27 cellular contexts compared by ENCODE assay signal in the genomic region with DNA sequence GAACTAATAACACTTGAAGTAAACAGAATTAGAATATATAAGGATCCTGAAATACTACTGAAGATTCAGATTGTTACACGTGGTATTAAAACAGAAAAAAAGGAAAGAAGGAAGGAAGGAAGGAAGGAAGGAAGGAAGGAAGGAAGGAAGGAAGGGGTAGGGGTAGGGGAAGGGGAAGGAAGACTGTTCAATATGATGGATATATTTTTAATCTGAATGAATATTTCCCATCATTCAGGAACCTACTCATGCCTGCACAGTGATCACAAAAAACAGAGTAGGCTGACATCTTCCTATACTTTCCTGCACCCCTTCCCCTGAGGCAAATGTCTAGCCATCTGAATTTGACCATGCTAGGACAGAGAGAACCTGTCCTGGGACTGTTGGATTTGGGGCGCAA.
"Had no signal": no experiment of that assay in that cellular context is flagged by ENCODE, and none has a peak within 500 bp of the region (broad histone marks: within the 10 kb centered on the region; RNA-seq: fewer than 3 reads in every experiment).

No MANE protein-coding gene starts in this region.

- FAIRE-seq: endometrium, islet of Langerhans, keratinocyte had no signal

- H3K4me1 Mint-ChIP-seq: mesothelial cell of epicardium had no signal

- H3K27me3 ChIP-seq: colonic mucosa, esophagus squamous epithelium, gastrocnemius medialis, heart right ventricle, left lung had no signal

- H3K36me3 Mint-ChIP-seq: mesothelial cell of epicardium had no signal

- H3K4me3 Mint-ChIP-seq: dendritic cell treated with granulocyte-macrophage colony-stimulating factor and Interleukin-4, amounts not matched to agents 40 ng/mL and 50 ng/mL, for 4 days; effector memory CD8-positive, alpha-beta T cell; endodermal cell; mesothelial cell of epicardium had no signal

- H3K9me3 Mint-ChIP-seq: mesothelial cell of epicardium had no signal

- H3K9me3 ChIP-seq: colonic mucosa, esophagus squamous epithelium, gastrocnemius medialis, left lung, lower lobe of right lung, mucosa of descending colon had no signal

- H3K27ac Mint-ChIP-seq: dendritic cell treated with granulocyte-macrophage colony-stimulating factor and Interleukin-4, amounts not matched to agents 40 ng/mL and 50 ng/mL, for 4 days; effector memory CD8-positive, alpha-beta T cell; endodermal cell; mesothelial cell of epicardium had no signal

- H3K27ac ChIP-seq: colonic mucosa, epithelial cell of prostate, esophagus squamous epithelium, gastrocnemius medialis, heart right ventricle, left lung, lower lobe of right lung had no signal

- DNase-seq: colonic mucosa; cortex of kidney; effector CD8-positive, alpha-beta T cell; effector memory CD8-positive, alpha-beta T cell; endodermal cell; erythroblast; esophagus squamous epithelium; foreskin fibroblast; foreskin melanocyte; gastrocnemius medialis; glutamatergic neuron; head of caudate nucleus; heart right ventricle; hippocampal formation; left cardiac atrium; left lung; left ventricle myocardium superior; lower lobe of right lung; mesenchymal stem cell; mucosa of descending colon had no signal

- H3K4me3 ChIP-seq: colonic mucosa, esophagus squamous epithelium, gastrocnemius medialis, heart right ventricle, left lung, lower lobe of right lung, mucosa of descending colon had no signal

- H3K36me3 ChIP-seq: colonic mucosa, esophagus squamous epithelium, gastrocnemius medialis, heart right ventricle, left lung, lower lobe of right lung had no signal

- H3K27me3 Mint-ChIP-seq: dendritic cell treated with granulocyte-macrophage colony-stimulating factor and Interleukin-4, amounts not matched to agents 40 ng/mL and 50 ng/mL, for 4 days; effector memory CD8-positive, alpha-beta T cell had no signal

- ATAC-seq: effector memory CD8-positive, alpha-beta T cell; esophagus mucosa; gastrocnemius medialis; heart right ventricle; left cardiac atrium; left lung; left ventricle myocardium superior; lower lobe of right lung; mucosa of descending colon had no signal

- H3K4me1 ChIP-seq: colonic mucosa, esophagus squamous epithelium, gastrocnemius medialis, heart right ventricle, left lung, lower lobe of right lung had no signal
